ENCODE assay signal across 30 cellular contexts in genomic region chr9:13718539-13718938, GRCh38.
A peak's percentile ranks its signal among the peaks of the same experiment; 100 is the strongest.
DNase-seq lines count a peak whose midpoint lies in the region; ATAC-seq and TF ChIP-seq lines count a peak whose summit lies in the region.
"Had no signal": no experiment of that assay in that cellular context is flagged by ENCODE, and none has a peak within 500 bp of the region (broad histone marks: within the 10 kb centered on the region; RNA-seq: fewer than 3 reads in every experiment).

No MANE protein-coding gene starts in this region.

- H3K4me3 ChIP-seq in Karpas-422 (ENCODE audit: low read length) (no peak overlapping the region), choroid plexus epithelial cell (ENCODE audit: low read depth, low read length) (no peak overlapping the region), dorsolateral prefrontal cortex (no peak overlapping the region)
- H3K4me3 ChIP-seq: HAP-1, hepatocyte, prostate gland, sigmoid colon, thoracic aorta, uterus had no signal

- no peaks in the 10 kb centered on the region for H3K79me2 ChIP-seq in Karpas-422 (ENCODE audit: low read length)
- H3K79me2 ChIP-seq in H9 (ENCODE audit: insufficient read depth, low read length) = no peaks in the 10 kb centered on the region
- H3K79me2 ChIP-seq: hepatocyte had no signal

- H3K23ac ChIP-seq in H9 (ENCODE audit: insufficient read length, low read depth, low read length) = no peak overlapping the region

- H3K4me2 ChIP-seq in Karpas-422 (ENCODE audit: low read depth, low read length, poor library complexity, severe bottlenecking) (peak overlapping the region; percentile 67), H9 (ENCODE audit: insufficient read depth, insufficient read length, low read length) (no peak overlapping the region)
- H3K4me2 ChIP-seq: hepatocyte had no signal

- H2BK120ac ChIP-seq in H9 (ENCODE audit: low read depth, low read length, poor library complexity, severe bottlenecking) = no peak overlapping the region

- peaks cover 20% of the 10 kb centered on the region for H3K9me3 Mint-ChIP-seq in nephron
- H3K9me3 Mint-ChIP-seq in stimulated activated naive B cell treated with anti-CD40 and anti-IgM and Interleukin-4, amounts not matched to agents 10 μg/mL and 1 μg/mL and 100 μg/mL, for 72 hours = peaks cover 0 to 2% of the 10 kb centered on the region in 2 donors
- 0 out of 5 replicates have a peak, but pooled peaks cover 0 to 3% of the 10 kb centered on the region in 2 experiments for H3K9me3 Mint-ChIP-seq in H9
- H3K9me3 Mint-ChIP-seq: memory B cell; T-helper 1 cell treated with Interleukin-12 subunit alpha and Interleukin-12 subunit beta and Interleukin-4 antibody, amounts not matched to agents 30 μg/mL and 1 μg/mL, for 36 hours had no signal

- H3K27ac ChIP-seq in Karpas-422 (ENCODE audit: low read length) (no peak overlapping the region), dorsolateral prefrontal cortex (no peak overlapping the region), H9 (ENCODE audit: insufficient read length, low read depth, low read length) (no peak overlapping the region)
- H3K27ac ChIP-seq: C4-2B, prostate gland, sigmoid colon, thoracic aorta, uterus had no signal

- H3K9ac ChIP-seq in Karpas-422 (ENCODE audit: low read length) = no peak overlapping the region
- no peak overlapping the region for H3K9ac ChIP-seq in H9 (ENCODE audit: extremely low read depth, insufficient read length, low read length)

- H3K9me3 ChIP-seq in Karpas-422 (ENCODE audit: low read length) = 0 out of 2 replicates have a peak, but pooled peaks cover 6% of the 10 kb centered on the region
- H3K9me3 ChIP-seq in H9 (ENCODE audit: control insufficient read depth, low read depth, low read length) = no peaks in the 10 kb centered on the region
- H3K9me3 ChIP-seq: HAP-1, prostate gland, sigmoid colon, thoracic aorta, uterus had no signal

- H3K27me3 ChIP-seq in Karpas-422 (ENCODE audit: low read length) (no peaks in the 10 kb centered on the region), dorsolateral prefrontal cortex (no peaks in the 10 kb centered on the region), H9 (ENCODE audit: insufficient read depth, low read length) (no peaks in the 10 kb centered on the region)
- H3K27me3 ChIP-seq: hepatocyte, sigmoid colon, uterus had no signal

- H3K4ac ChIP-seq in H9 (ENCODE audit: low read depth, low read length) = no peak overlapping the region

- H2AFZ ChIP-seq in Karpas-422 (ENCODE audit: low read length) = no peak overlapping the region
- H2AFZ ChIP-seq in H9 (ENCODE audit: low read length) = no peak overlapping the region
- H2AFZ ChIP-seq: hepatocyte had no signal

- H3K18ac ChIP-seq in H9 (ENCODE audit: insufficient read length, low read depth, low read length) = no peak overlapping the region

- H2BK5ac ChIP-seq in H9 (ENCODE audit: insufficient read length, low read length) = no peak overlapping the region

- WGBS in H9 (ENCODE audit: extremely low coverage, insufficient read length, low lambda C conversion rate) = no CpG with 5 or more reads among the region's 5 CpGs

- H3K56ac ChIP-seq in H9 (ENCODE audit: insufficient read length, low read depth, low read length) = no peak overlapping the region

- intact Hi-C loops in dorsolateral prefrontal cortex (cut with DNase I) = no loop called here

- H4K20me1 ChIP-seq in Karpas-422 (ENCODE audit: insufficient read depth, low read depth, low read length) = no peaks in the 10 kb centered on the region
- no peaks in the 10 kb centered on the region for H4K20me1 ChIP-seq in H9 (ENCODE audit: control insufficient read depth, insufficient read depth, insufficient read length)

- no peak overlapping the region for H4K5ac ChIP-seq in H9 (ENCODE audit: insufficient read length, low read depth, low read length)

- H3K4me3 Mint-ChIP-seq in nephron = no peak overlapping the region
- no peak overlapping the region for H3K4me3 Mint-ChIP-seq in stimulated activated naive B cell treated with anti-CD40 and anti-IgM and Interleukin-4, amounts not matched to agents 10 μg/mL and 1 μg/mL and 100 μg/mL, for 72 hours
- H3K4me3 Mint-ChIP-seq in H9 = no peak overlapping the region
- H3K4me3 Mint-ChIP-seq: activated naive CD8-positive, alpha-beta T cell; memory B cell; T-helper 1 cell treated with Interleukin-12 subunit alpha and Interleukin-12 subunit beta and Interleukin-4 antibody, amounts not matched to agents 30 μg/mL and 1 μg/mL, for 36 hours had no signal

- no peak for ATAC-seq in stimulated activated naive B cell treated with anti-CD40 and anti-IgM and Interleukin-4, amounts not matched to agents 10 μg/mL and 1 μg/mL and 100 μg/mL, for 72 hours (replicated peaks)
- no peak for ATAC-seq in GM18502 (IDR thresholded peaks at IDR 0.05; ENCODE audit: poor library complexity, unreplicated experiment)
- ATAC-seq: esophagus mucosa had no signal

- H3K36me3 Mint-ChIP-seq in nephron (ENCODE audit: low read depth) (peaks cover 10% of the 10 kb centered on the region), H9 (ENCODE audit: insufficient read depth in 1 of 3, low read depth in 3 of 3) (no peaks in the 10 kb centered on the region)
- no peaks in the 10 kb centered on the region for H3K36me3 Mint-ChIP-seq in stimulated activated naive B cell treated with anti-CD40 and anti-IgM and Interleukin-4, amounts not matched to agents 10 μg/mL and 1 μg/mL and 100 μg/mL, for 72 hours
- H3K36me3 Mint-ChIP-seq: activated naive CD8-positive, alpha-beta T cell; memory B cell had no signal

- no peak for TF ChIP-seq CTCF in choroid plexus epithelial cell (conservative IDR thresholded peaks at IDR 0.05; ENCODE audit: low read depth, low read length)
- TF ChIP-seq CTCF in nephron (IDR thresholded peaks at IDR 0.05; ENCODE audit: unreplicated experiment in 3 of 3) = no peak
- no peak for TF ChIP-seq CTCF in dorsolateral prefrontal cortex (IDR thresholded peaks at IDR 0.05 in 54 of 56, conservative IDR thresholded peaks at IDR 0.05 in 2 of 56; ENCODE audit: low read depth in 1 of 56, partially characterized antibody in 56 of 56)
- no peak for TF ChIP-seq CTCF in H9 (conservative IDR thresholded peaks at IDR 0.05)

- H3K27ac Mint-ChIP-seq in nephron (peak overlapping the region; percentile 32 to 94 (median 82)), H9 (no peak overlapping the region)
- no peak overlapping the region for H3K27ac Mint-ChIP-seq in stimulated activated naive B cell treated with anti-CD40 and anti-IgM and Interleukin-4, amounts not matched to agents 10 μg/mL and 1 μg/mL and 100 μg/mL, for 72 hours
- H3K27ac Mint-ChIP-seq: activated naive CD8-positive, alpha-beta T cell; memory B cell; T-helper 1 cell treated with Interleukin-12 subunit alpha and Interleukin-12 subunit beta and Interleukin-4 antibody, amounts not matched to agents 30 μg/mL and 1 μg/mL, for 36 hours had no signal

- H3K36me3 ChIP-seq in Karpas-422 (ENCODE audit: insufficient read depth, low read length) = no peaks in the 10 kb centered on the region
- H3K36me3 ChIP-seq: HAP-1, prostate gland, sigmoid colon, thoracic aorta, uterus had no signal

- no peaks in the 10 kb centered on the region for H3K9me2 ChIP-seq in Karpas-422 (replicated peaks; ENCODE audit: insufficient read depth, low read length)

- no peak overlapping the region for H2BK15ac ChIP-seq in H9 (ENCODE audit: low read depth, low read length)

- no peaks in the 10 kb centered on the region for H3K23me2 ChIP-seq in H9 (ENCODE audit: insufficient read length, low read depth, low read length, poor library complexity, severe bottlenecking)

- no peak overlapping the region for H2BK12ac ChIP-seq in H9 (ENCODE audit: insufficient read length, low read depth, low read length)

- no peak overlapping the region for H4K91ac ChIP-seq in H9 (ENCODE audit: insufficient read length, low read depth, low read length)

- H3K14ac ChIP-seq in H9 (ENCODE audit: insufficient read depth, low read length) = no peak overlapping the region

- no peak overlapping the region for H2AK5ac ChIP-seq in H9 (ENCODE audit: insufficient read length, low read length)

- peaks cover 48% of the 10 kb centered on the region for H3K4me1 ChIP-seq in Karpas-422 (ENCODE audit: low read length)
- peaks cover 3% of the 10 kb centered on the region for H3K4me1 ChIP-seq in H9 (ENCODE audit: insufficient read depth, low read length)
- H3K4me1 ChIP-seq: prostate gland, uterus had no signal

- no peaks in the 10 kb centered on the region for H3K79me1 ChIP-seq in H9 (ENCODE audit: insufficient read depth, low read depth, low read length, poor library complexity, severe bottlenecking)

- DNase-seq in Karpas-422 (no peak), RPMI7951 (ENCODE audit: low read depth) (peak; percentile 14), choroid plexus epithelial cell (ENCODE audit: low read depth) (peak; percentile 38), dorsolateral prefrontal cortex (no peak), H9 (no peak)
- no peak for DNase-seq in stimulated activated naive B cell treated with anti-CD40 and anti-IgM and Interleukin-4, amounts not matched to agents 10 μg/mL and 1 μg/mL and 100 μg/mL, for 72 hours
- DNase-seq: activated T-cell treated with anti-CD3 and anti-CD28 coated beads for 4 hours; anterior cingulate cortex; cerebellar nuclear complex; DMS79; effector CD4-positive, alpha-beta T cell; GF-D8; KBM-7; NCI-H1694 treated with DMSO at 0.1 percent for 48 hours; NCI-H526; sigmoid colon; stimulated activated CD4-positive, alpha-beta T cell treated with anti-CD3 and anti-CD28 coated beads, Interleukin-15, amount 100 ng/mL, for 24 hours; stimulated activated naive CD4-positive, alpha-beta T cell treated with Interleukin-2 at 50 U/mL for 16 hours; uterus had no signal

- H3K4me1 Mint-ChIP-seq in nephron = peaks cover 59% of the 10 kb centered on the region
- H3K4me1 Mint-ChIP-seq in stimulated activated naive B cell treated with anti-CD40 and anti-IgM and Interleukin-4, amounts not matched to agents 10 μg/mL and 1 μg/mL and 100 μg/mL, for 72 hours = no peaks in the 10 kb centered on the region
- peaks cover 25 to 32% of the 10 kb centered on the region in 2 experiments for H3K4me1 Mint-ChIP-seq in H9
- H3K4me1 Mint-ChIP-seq: memory B cell had no signal

- no peak overlapping the region for H4K8ac ChIP-seq in H9 (replicated peaks; ENCODE audit: insufficient read length, low read depth, low read length)

- no peak overlapping the region for H3T11ph ChIP-seq in H9 (ENCODE audit: low read length)

- no peak overlapping the region for H2BK20ac ChIP-seq in H9 (ENCODE audit: low read depth, low read length, poor library complexity, severe bottlenecking)

- no peaks in the 10 kb centered on the region for H3K27me3 Mint-ChIP-seq in nephron (ENCODE audit: low read depth)
- no peaks in the 10 kb centered on the region for H3K27me3 Mint-ChIP-seq in stimulated activated naive B cell treated with anti-CD40 and anti-IgM and Interleukin-4, amounts not matched to agents 10 μg/mL and 1 μg/mL and 100 μg/mL, for 72 hours
- H3K27me3 Mint-ChIP-seq in H9 (ENCODE audit: low read depth) = no peaks in the 10 kb centered on the region
- H3K27me3 Mint-ChIP-seq: activated naive CD8-positive, alpha-beta T cell; memory B cell had no signal

Comparison
In these comparisons a context has a peak if more than half of its experiments do, and no peak if none do; other contexts are left out.
1. DNase-seq: peak in RPMI7951 (single experiment) and choroid plexus epithelial cell (single experiment); none in Karpas-422 (single experiment), dorsolateral prefrontal cortex (0 of 10), stimulated activated naive B cell treated with anti-CD40 and anti-IgM and Interleukin-4, amounts not matched to agents 10 μg/mL and 1 μg/mL and 100 μg/mL, for 72 hours (single experiment) and H9 (single experiment).
2. H3K27ac Mint-ChIP-seq: peak in nephron (3 of 3); none in stimulated activated naive B cell treated with anti-CD40 and anti-IgM and Interleukin-4, amounts not matched to agents 10 μg/mL and 1 μg/mL and 100 μg/mL, for 72 hours (single experiment) and H9 (0 of 3).